ENCODE assay signal across 1 cellular context in the genomic region with DNA sequence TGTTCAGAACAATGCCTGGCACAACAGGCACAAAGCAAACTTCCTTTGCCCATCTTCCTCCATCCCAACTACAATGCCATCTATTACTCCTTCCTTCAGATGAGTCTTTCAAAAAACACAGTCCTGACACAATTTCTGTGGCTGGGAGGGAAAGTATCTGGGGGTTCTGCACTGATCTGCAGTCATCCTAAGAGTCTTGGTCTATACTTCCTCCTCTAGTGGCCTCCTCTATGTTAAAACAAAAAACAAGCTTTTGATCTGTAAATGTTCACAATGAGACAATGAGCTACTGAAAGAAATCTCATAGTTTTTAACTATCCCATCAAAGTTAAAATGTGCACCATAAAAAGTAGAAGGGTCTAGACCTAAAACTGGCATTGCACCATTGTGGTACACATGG.
TF ChIP-seq lines count a peak whose summit lies in the region.

No MANE protein-coding gene starts in this region.

TF ChIP-seq in GM23338, 12 proteins besides CTCF, POLR2A, EP300 and RAD21:
- TF ChIP-seq EZH2phosphoT487 (IDR thresholded peaks at IDR 0.05; ENCODE audit: unreplicated experiment) = no peak
- no peak for TF ChIP-seq ETS1 (IDR thresholded peaks at IDR 0.05)
- TF ChIP-seq, protein P1, sequence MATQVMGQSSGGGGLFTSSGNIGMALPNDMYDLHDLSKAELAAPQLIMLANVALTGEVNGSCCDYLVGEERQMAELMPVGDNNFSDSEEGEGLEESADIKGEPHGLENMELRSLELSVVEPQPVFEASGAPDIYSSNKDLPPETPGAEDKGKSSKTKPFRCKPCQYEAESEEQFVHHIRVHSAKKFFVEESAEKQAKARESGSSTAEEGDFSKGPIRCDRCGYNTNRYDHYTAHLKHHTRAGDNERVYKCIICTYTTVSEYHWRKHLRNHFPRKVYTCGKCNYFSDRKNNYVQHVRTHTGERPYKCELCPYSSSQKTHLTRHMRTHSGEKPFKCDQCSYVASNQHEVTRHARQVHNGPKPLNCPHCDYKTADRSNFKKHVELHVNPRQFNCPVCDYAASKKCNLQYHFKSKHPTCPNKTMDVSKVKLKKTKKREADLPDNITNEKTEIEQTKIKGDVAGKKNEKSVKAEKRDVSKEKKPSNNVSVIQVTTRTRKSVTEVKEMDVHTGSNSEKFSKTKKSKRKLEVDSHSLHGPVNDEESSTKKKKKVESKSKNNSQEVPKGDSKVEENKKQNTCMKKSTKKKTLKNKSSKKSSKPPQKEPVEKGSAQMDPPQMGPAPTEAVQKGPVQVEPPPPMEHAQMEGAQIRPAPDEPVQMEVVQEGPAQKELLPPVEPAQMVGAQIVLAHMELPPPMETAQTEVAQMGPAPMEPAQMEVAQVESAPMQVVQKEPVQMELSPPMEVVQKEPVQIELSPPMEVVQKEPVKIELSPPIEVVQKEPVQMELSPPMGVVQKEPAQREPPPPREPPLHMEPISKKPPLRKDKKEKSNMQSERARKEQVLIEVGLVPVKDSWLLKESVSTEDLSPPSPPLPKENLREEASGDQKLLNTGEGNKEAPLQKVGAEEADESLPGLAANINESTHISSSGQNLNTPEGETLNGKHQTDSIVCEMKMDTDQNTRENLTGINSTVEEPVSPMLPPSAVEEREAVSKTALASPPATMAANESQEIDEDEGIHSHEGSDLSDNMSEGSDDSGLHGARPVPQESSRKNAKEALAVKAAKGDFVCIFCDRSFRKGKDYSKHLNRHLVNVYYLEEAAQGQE (IDR thresholded peaks at IDR 0.05; ENCODE audit: unreplicated experiment) = no peak
- TF ChIP-seq ZNF114 (CRISPR knock-in tag; IDR thresholded peaks at IDR 0.05) = no peak
- TF ChIP-seq STAT1 (IDR thresholded peaks at IDR 0.05; ENCODE audit: unreplicated experiment) = no peak
- TF ChIP-seq CREB1 (CRISPR knock-in tag; IDR thresholded peaks at IDR 0.05; ENCODE audit: low read depth) = no peak
- TF ChIP-seq JUNB (IDR thresholded peaks at IDR 0.05; ENCODE audit: unreplicated experiment) = no peak
- TF ChIP-seq, protein P2, sequence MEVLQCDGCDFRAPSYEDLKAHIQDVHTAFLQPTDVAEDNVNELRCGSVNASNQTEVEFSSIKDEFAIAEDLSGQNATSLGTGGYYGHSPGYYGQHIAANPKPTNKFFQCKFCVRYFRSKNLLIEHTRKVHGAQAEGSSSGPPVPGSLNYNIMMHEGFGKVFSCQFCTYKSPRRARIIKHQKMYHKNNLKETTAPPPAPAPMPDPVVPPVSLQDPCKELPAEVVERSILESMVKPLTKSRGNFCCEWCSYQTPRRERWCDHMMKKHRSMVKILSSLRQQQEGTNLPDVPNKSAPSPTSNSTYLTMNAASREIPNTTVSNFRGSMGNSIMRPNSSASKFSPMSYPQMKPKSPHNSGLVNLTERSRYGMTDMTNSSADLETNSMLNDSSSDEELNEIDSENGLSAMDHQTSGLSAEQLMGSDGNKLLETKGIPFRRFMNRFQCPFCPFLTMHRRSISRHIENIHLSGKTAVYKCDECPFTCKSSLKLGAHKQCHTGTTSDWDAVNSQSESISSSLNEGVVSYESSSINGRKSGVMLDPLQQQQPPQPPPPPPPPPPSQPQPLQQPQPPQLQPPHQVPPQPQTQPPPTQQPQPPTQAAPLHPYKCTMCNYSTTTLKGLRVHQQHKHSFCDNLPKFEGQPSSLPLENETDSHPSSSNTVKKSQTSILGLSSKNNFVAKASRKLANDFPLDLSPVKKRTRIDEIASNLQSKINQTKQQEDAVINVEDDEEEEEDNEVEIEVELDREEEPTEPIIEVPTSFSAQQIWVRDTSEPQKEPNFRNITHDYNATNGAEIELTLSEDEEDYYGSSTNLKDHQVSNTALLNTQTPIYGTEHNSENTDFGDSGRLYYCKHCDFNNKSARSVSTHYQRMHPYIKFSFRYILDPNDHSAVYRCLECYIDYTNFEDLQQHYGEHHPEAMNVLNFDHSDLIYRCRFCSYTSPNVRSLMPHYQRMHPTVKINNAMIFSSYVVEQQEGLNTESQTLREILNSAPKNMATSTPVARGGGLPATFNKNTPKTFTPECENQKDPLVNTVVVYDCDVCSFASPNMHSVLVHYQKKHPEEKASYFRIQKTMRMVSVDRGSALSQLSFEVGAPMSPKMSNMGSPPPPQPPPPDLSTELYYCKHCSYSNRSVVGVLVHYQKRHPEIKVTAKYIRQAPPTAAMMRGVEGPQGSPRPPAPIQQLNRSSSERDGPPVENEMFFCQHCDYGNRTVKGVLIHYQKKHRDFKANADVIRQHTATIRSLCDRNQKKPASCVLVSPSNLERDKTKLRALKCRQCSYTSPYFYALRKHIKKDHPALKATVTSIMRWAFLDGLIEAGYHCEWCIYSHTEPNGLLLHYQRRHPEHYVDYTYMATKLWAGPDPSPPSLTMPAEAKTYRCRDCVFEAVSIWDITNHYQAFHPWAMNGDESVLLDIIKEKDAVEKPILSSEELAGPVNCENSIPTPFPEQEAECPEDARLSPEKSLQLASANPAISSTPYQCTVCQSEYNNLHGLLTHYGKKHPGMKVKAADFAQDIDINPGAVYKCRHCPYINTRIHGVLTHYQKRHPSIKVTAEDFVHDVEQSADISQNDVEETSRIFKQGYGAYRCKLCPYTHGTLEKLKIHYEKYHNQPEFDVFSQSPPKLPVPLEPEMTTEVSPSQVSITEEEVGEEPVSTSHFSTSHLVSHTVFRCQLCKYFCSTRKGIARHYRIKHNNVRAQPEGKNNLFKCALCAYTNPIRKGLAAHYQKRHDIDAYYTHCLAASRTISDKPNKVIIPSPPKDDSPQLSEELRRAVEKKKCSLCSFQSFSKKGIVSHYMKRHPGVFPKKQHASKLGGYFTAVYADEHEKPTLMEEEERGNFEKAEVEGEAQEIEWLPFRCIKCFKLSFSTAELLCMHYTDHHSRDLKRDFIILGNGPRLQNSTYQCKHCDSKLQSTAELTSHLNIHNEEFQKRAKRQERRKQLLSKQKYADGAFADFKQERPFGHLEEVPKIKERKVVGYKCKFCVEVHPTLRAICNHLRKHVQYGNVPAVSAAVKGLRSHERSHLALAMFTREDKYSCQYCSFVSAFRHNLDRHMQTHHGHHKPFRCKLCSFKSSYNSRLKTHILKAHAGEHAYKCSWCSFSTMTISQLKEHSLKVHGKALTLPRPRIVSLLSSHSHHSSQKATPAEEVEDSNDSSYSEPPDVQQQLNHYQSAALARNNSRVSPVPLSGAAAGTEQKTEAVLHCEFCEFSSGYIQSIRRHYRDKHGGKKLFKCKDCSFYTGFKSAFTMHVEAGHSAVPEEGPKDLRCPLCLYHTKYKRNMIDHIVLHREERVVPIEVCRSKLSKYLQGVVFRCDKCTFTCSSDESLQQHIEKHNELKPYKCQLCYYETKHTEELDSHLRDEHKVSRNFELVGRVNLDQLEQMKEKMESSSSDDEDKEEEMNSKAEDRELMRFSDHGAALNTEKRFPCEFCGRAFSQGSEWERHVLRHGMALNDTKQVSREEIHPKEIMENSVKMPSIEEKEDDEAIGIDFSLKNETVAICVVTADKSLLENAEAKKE (CRISPR knock-in tag; IDR thresholded peaks at IDR 0.05) = no peak
- no peak for TF ChIP-seq NANOG (IDR thresholded peaks at IDR 0.05; ENCODE audit: borderline replicate concordance)
- no peak for TF ChIP-seq ZNF331 (CRISPR knock-in tag; IDR thresholded peaks at IDR 0.05; ENCODE audit: low read depth)
- TF ChIP-seq POLR2AphosphoS5 (IDR thresholded peaks at IDR 0.05; ENCODE audit: low read depth) = no peak
- TF ChIP-seq EZH2 (IDR thresholded peaks at IDR 0.05; ENCODE audit: low read depth, unreplicated experiment) = no peak
